27 cellular contexts compared by ENCODE assay signal in genomic region chr18:51647346-51647745, GRCh38.
"Had no signal": no experiment of that assay in that cellular context is flagged by ENCODE, and none has a peak within 500 bp of the region (broad histone marks: within the 10 kb centered on the region; RNA-seq: fewer than 3 reads in every experiment).

No MANE protein-coding gene starts in this region.

- DNase-seq: colonic mucosa; cortex of kidney; dermis blood vessel endothelial cell; dorsolateral prefrontal cortex; effector CD4-positive, alpha-beta T cell; effector CD8-positive, alpha-beta T cell; effector memory CD4-positive, alpha-beta T cell; effector memory CD8-positive, alpha-beta T cell; endodermal cell; erythroblast; esophagus squamous epithelium; foreskin fibroblast; foreskin melanocyte; gastrocnemius medialis; glutamatergic neuron; head of caudate nucleus; heart left ventricle; heart right ventricle had no signal

- FAIRE-seq: colon, endometrium, endothelial cell of umbilical vein, frontal cortex had no signal

- H3K4me3 ChIP-seq: colonic mucosa, coronary artery, dorsolateral prefrontal cortex, esophagus muscularis mucosa, esophagus squamous epithelium, gastrocnemius medialis, gastroesophageal sphincter, heart left ventricle, heart right ventricle had no signal

- ATAC-seq: effector memory CD8-positive, alpha-beta T cell; esophagus mucosa; gastrocnemius medialis; gastroesophageal sphincter; heart left ventricle; heart right ventricle had no signal

- H3K4me1 ChIP-seq: colonic mucosa, esophagus muscularis mucosa, esophagus squamous epithelium, gastrocnemius medialis, gastroesophageal sphincter, heart left ventricle, heart right ventricle had no signal

- H3K27ac ChIP-seq: colonic mucosa, coronary artery, dorsolateral prefrontal cortex, epithelial cell of prostate, esophagus muscularis mucosa, esophagus squamous epithelium, gastrocnemius medialis, gastroesophageal sphincter, heart left ventricle, heart right ventricle had no signal

- H3K36me3 ChIP-seq: colonic mucosa, esophagus muscularis mucosa, esophagus squamous epithelium, gastrocnemius medialis, gastroesophageal sphincter, heart left ventricle, heart right ventricle had no signal

- H3K27me3 ChIP-seq: esophagus muscularis mucosa, esophagus squamous epithelium, gastrocnemius medialis, gastroesophageal sphincter had no signal
